ENCODE assay signal across 8 cellular contexts in genomic region chr1:38992450-38993111, GRCh38. TPM values are rescaled to one million over a fixed set of nuclear protein-coding genes. Genes with fewer than 3 reads are reported as not detected.
DNase-seq lines count a peak whose midpoint lies in the region; ATAC-seq and TF ChIP-seq lines count a peak whose summit lies in the region.

No MANE protein-coding gene starts in this region.

- peaks cover 18% of the 10 kb centered on the region for H3K4me1 ChIP-seq in upper lobe of right lung

- TF ChIP-seq POLR2A in lower leg skin (IDR thresholded peaks at IDR 0.05): no peak

- no peaks in the 10 kb centered on the region for H3K9me3 ChIP-seq in upper lobe of right lung

- H3K9me3 Mint-ChIP-seq in activated naive CD4-positive, alpha-beta T cell treated with anti-CD3 and anti-CD28 coated beads, Interleukin-2, amount 10 ng/mL, durations not matched to agents 7 days and 5 days: no peaks in the 10 kb centered on the region
- no peaks in the 10 kb centered on the region for H3K9me3 Mint-ChIP-seq in activated naive CD8-positive, alpha-beta T cell treated with anti-CD3 and anti-CD28 coated beads for 36 hours

- TF ChIP-seq CTCF in lower leg skin (IDR thresholded peaks at IDR 0.05) (no peak), upper lobe of right lung (IDR thresholded peaks at IDR 0.05) (no peak)

- intact Hi-C loops in lower leg skin (cut with DNase I; ENCODE audit: low total_unique reads) (no loop called here), upper lobe of right lung (cut with DNase I) (no loop called here)

- no peaks in the 10 kb centered on the region for H3K27me3 Mint-ChIP-seq in activated naive CD4-positive, alpha-beta T cell treated with anti-CD3 and anti-CD28 coated beads, Interleukin-2, amount 10 ng/mL, durations not matched to agents 7 days and 5 days
- no peaks in the 10 kb centered on the region for H3K27me3 Mint-ChIP-seq in activated naive CD8-positive, alpha-beta T cell treated with anti-CD3 and anti-CD28 coated beads for 36 hours

- no peak for DNase-seq in activated naive CD4-positive, alpha-beta T cell treated with anti-CD3 and anti-CD28 coated beads, Interleukin-2, amount 10 ng/mL, durations not matched to agents 7 days and 5 days
- DNase-seq in activated naive CD4-positive, alpha-beta T cell (lab: John Stamatoyannopoulos, UW): no peak
- no peak for DNase-seq in activated naive CD8-positive, alpha-beta T cell treated with anti-CD3 and anti-CD28 coated beads for 36 hours
- no peak for DNase-seq in lower leg skin (ENCODE audit: low spot score in 2 of 2)
- DNase-seq in upper lobe of right lung: no peak
- DNase-seq in Ammon's horn (ENCODE audit: low spot score): no peak

- H3K27me3 ChIP-seq in upper lobe of right lung: no peaks in the 10 kb centered on the region

- peak overlapping the region; percentile 73 for H3K27ac Mint-ChIP-seq in activated naive CD4-positive, alpha-beta T cell treated with anti-CD3 and anti-CD28 coated beads, Interleukin-2, amount 10 ng/mL, durations not matched to agents 7 days and 5 days
- peak overlapping the region; percentile 77 for H3K27ac Mint-ChIP-seq in activated naive CD8-positive, alpha-beta T cell treated with anti-CD3 and anti-CD28 coated beads for 36 hours

- peaks cover 66% of the 10 kb centered on the region for H3K4me1 Mint-ChIP-seq in activated naive CD4-positive, alpha-beta T cell treated with anti-CD3 and anti-CD28 coated beads, Interleukin-2, amount 10 ng/mL, durations not matched to agents 7 days and 5 days
- peaks cover 54% of the 10 kb centered on the region for H3K4me1 Mint-ChIP-seq in activated naive CD8-positive, alpha-beta T cell treated with anti-CD3 and anti-CD28 coated beads for 36 hours

- H3K4me3 ChIP-seq in lower leg skin (ENCODE audit: low read depth, poor library complexity, severe bottlenecking) (peak overlapping the region; percentile 97), upper lobe of right lung (peak overlapping the region; percentile 88)

- H3K36me3 ChIP-seq in upper lobe of right lung: peaks cover 25% of the 10 kb centered on the region

- H3K4me3 Mint-ChIP-seq in activated naive CD4-positive, alpha-beta T cell treated with anti-CD3 and anti-CD28 coated beads, Interleukin-2, amount 10 ng/mL, durations not matched to agents 7 days and 5 days: peak overlapping the region; percentile 85
- H3K4me3 Mint-ChIP-seq in activated naive CD8-positive, alpha-beta T cell treated with anti-CD3 and anti-CD28 coated beads for 36 hours: peak overlapping the region; percentile 93

- H3K36me3 Mint-ChIP-seq in activated naive CD4-positive, alpha-beta T cell treated with anti-CD3 and anti-CD28 coated beads, Interleukin-2, amount 10 ng/mL, durations not matched to agents 7 days and 5 days: peaks cover 44% of the 10 kb centered on the region
- H3K36me3 Mint-ChIP-seq in activated naive CD8-positive, alpha-beta T cell treated with anti-CD3 and anti-CD28 coated beads for 36 hours: peaks cover 48% of the 10 kb centered on the region

- 26 to 27% methylated on average over 9 of the region's 9 CpGs for WGBS in lower leg skin, 2 donors

- no peak for ATAC-seq in upper lobe of right lung
- no peak for ATAC-seq in HG02588 (IDR thresholded peaks at IDR 0.05; ENCODE audit: unreplicated experiment)
- ATAC-seq in HG03378 (IDR thresholded peaks at IDR 0.05; ENCODE audit: unreplicated experiment): no peak

- H3K27ac ChIP-seq in upper lobe of right lung: peak overlapping the region; percentile 90

- CTCF ChIA-PET in activated naive CD4-positive, alpha-beta T cell treated with anti-CD3 and anti-CD28 coated beads, Interleukin-2, amount 10 ng/mL, durations not matched to agents 7 days and 5 days (lab: Charles Lee): interaction anchor here (0.8 to 1.4 kb wide), 2 partner anchors 16 to 99 kb away, joined by 3 to 5 read pairs; no protein-coding TSS in a partner anchor

RNA-seq across cellular contexts. Expression of gene AKIRIN1, which starts 1.5 kb away (rescaled TPM):
- 10 to 100 TPM; 68.2 to 70.7 TPM for total RNA-seq in activated naive CD8-positive, alpha-beta T cell treated with anti-CD3 and anti-CD28 coated beads for 36 hours
- total RNA-seq in lower leg skin (10 to 100 TPM; 22.3 to 36.8 (median 28.7) TPM), upper lobe of right lung (49.8 TPM)

RNA-seq across cellular contexts. Expression of gene NDUFS5, which starts 33.6 kb away (rescaled TPM):
- 100 to 1,000 TPM; 191 to 201 TPM for total RNA-seq in activated naive CD8-positive, alpha-beta T cell treated with anti-CD3 and anti-CD28 coated beads for 36 hours
- total RNA-seq in lower leg skin (100 to 1,000 TPM; 202 to 542 (median 255) TPM), upper lobe of right lung (154 TPM)

RNA-seq across cellular contexts. Expression of gene RHBDL2, which starts 51.0 kb away (rescaled TPM):
- total RNA-seq in activated naive CD8-positive, alpha-beta T cell treated with anti-CD3 and anti-CD28 coated beads for 36 hours: not detected
- total RNA-seq in lower leg skin: 10 to 100 TPM; 17.0 to 30.6 (median 22.2) TPM
- total RNA-seq in upper lobe of right lung: 1.1 TPM
